ENCODE assay signal across 1 cellular context in the genomic region with DNA sequence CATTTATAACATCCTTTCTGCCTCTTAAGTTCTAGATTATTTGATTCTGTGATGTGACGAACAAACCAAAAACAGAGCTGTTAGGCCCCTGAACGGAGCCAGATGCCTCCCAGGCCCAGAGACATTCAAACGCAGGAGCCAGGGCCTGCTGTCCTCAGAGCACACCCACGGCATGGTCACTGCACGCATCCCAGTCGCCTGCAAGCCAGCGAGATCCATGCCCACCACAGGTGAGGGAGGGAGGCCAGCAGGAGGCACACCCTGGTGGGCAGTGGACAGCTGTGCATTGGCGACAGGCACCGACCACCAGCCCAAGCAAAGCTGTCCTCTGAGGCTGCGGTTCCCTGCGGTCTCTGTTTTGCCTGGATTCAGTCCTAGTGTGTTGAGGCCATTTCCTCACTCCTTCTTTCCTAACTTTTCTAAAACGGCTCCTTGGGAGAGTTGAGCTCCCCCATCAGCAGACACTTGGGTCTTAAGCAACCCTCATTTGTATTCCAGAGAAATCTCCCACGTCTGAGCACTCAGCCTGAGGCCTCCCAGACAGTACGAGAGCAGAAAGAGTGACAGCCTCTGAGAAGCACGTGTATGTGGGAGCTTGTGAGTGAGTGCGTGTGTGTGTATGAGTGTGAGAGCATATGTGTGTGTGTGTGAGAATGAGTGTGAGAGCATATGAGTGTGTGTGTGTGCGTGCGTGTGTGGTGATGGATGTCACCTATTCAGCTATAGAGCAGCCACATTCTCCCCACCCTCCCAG.
TF ChIP-seq lines count a peak whose summit lies in the region.

No MANE protein-coding gene starts in this region.

TF ChIP-seq in WTC11, 78 proteins besides CTCF, POLR2A, EP300 and RAD21 (continued from another document):
- TF ChIP-seq, protein P1, sequence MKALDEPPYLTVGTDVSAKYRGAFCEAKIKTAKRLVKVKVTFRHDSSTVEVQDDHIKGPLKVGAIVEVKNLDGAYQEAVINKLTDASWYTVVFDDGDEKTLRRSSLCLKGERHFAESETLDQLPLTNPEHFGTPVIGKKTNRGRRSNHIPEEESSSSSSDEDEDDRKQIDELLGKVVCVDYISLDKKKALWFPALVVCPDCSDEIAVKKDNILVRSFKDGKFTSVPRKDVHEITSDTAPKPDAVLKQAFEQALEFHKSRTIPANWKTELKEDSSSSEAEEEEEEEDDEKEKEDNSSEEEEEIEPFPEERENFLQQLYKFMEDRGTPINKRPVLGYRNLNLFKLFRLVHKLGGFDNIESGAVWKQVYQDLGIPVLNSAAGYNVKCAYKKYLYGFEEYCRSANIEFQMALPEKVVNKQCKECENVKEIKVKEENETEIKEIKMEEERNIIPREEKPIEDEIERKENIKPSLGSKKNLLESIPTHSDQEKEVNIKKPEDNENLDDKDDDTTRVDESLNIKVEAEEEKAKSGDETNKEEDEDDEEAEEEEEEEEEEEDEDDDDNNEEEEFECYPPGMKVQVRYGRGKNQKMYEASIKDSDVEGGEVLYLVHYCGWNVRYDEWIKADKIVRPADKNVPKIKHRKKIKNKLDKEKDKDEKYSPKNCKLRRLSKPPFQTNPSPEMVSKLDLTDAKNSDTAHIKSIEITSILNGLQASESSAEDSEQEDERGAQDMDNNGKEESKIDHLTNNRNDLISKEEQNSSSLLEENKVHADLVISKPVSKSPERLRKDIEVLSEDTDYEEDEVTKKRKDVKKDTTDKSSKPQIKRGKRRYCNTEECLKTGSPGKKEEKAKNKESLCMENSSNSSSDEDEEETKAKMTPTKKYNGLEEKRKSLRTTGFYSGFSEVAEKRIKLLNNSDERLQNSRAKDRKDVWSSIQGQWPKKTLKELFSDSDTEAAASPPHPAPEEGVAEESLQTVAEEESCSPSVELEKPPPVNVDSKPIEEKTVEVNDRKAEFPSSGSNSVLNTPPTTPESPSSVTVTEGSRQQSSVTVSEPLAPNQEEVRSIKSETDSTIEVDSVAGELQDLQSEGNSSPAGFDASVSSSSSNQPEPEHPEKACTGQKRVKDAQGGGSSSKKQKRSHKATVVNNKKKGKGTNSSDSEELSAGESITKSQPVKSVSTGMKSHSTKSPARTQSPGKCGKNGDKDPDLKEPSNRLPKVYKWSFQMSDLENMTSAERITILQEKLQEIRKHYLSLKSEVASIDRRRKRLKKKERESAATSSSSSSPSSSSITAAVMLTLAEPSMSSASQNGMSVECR (CRISPR knock-in tag; IDR thresholded peaks at IDR 0.05; ENCODE audit: borderline replicate concordance) = no peak
